ENCODE assay signal across 8 cellular contexts in genomic region chrX:136250191-136251041, GRCh38. TPM values are rescaled to one million over a fixed set of nuclear protein-coding genes. Genes with fewer than 3 reads are reported as not detected.
DNase-seq lines count a peak whose midpoint lies in the region; ATAC-seq, FAIRE-seq and TF ChIP-seq lines count a peak whose summit lies in the region.

No MANE protein-coding gene starts in this region.

- H3K4me1 Mint-ChIP-seq in activated T-cell treated with anti-CD3 and anti-CD28 coated beads, Interleukin-2, amount 50 U/mL, for 24 hours (ENCODE audit: low read depth), result peaks cover 17% of the 10 kb centered on the region

- peak overlapping the region; percentile 76 for H3K27ac Mint-ChIP-seq in activated T-cell treated with anti-CD3 and anti-CD28 coated beads, Interleukin-2, amount 50 U/mL, for 24 hours

- TF ChIP-seq CTCF in DND-41 (IDR thresholded peaks at IDR 0.05; ENCODE audit: borderline replicate concordance, extremely low read depth, low read length, poor library complexity, severe bottlenecking) (no peak), foreskin keratinocyte (conservative IDR thresholded peaks at IDR 0.05) (no peak), pancreas (IDR thresholded peaks at IDR 0.05) (no peak)

- ATAC-seq in DND-41 (ENCODE audit: insufficient read depth, low read depth), result peak; percentile 51
- ATAC-seq in GM21619 (IDR thresholded peaks at IDR 0.05; ENCODE audit: unreplicated experiment), result peak; percentile 39
- ATAC-seq in foreskin keratinocyte, result peak; percentile 25
- peak; percentile 51 to 59 (median 56) for ATAC-seq in pancreas

- WGBS in pancreas, 2 donors, result 4 to 19% methylated on average over 39 to 53 of the region's 53 CpGs

- H3K27me3 Mint-ChIP-seq in activated T-cell treated with anti-CD3 and anti-CD28 coated beads, Interleukin-2, amount 50 U/mL, for 24 hours, result peaks cover 20% of the 10 kb centered on the region

- H3K79me2 ChIP-seq in DND-41 (ENCODE audit: insufficient read depth, low read length), result peaks cover 18% of the 10 kb centered on the region; the same call in 1 of the 2 replicates

- DNase-seq in DND-41 (peak; percentile 17), foreskin keratinocyte (no peak), pancreas (no peak), SKM-1 treated with dmso at 0.1 percent for 144 hours (lab: John Stamatoyannopoulos, UW; ENCODE audit: unreplicated experiment) (no peak), NCI-H128 (lab: John Stamatoyannopoulos, UW; ENCODE audit: unreplicated experiment) (no peak)
- DNase-seq in Jurkat, Clone E6-1 (ENCODE audit: low read depth, low spot score), result no peak
- DNase-seq in activated T-cell treated with anti-CD3 and anti-CD28 coated beads, Interleukin-2, amount 50 U/mL, for 24 hours, result peak; percentile 61

- no peak for FAIRE-seq in pancreas (lab: Jason Lieb, UNC)

- H3K4me1 ChIP-seq in DND-41 (ENCODE audit: insufficient read depth, low read length) (peaks cover 19% of the 10 kb centered on the region), foreskin keratinocyte (no peaks in the 10 kb centered on the region), pancreas (no peaks in the 10 kb centered on the region)

- peak overlapping the region; percentile 78 for H3K4me3 Mint-ChIP-seq in activated T-cell treated with anti-CD3 and anti-CD28 coated beads, Interleukin-2, amount 50 U/mL, for 24 hours

- H3K4me3 ChIP-seq in DND-41 (ENCODE audit: low read depth in 1 of 2, low read length in 2 of 2) (peak overlapping the region; percentile 53 to 71; a peak in 3 of 4 replicates), pancreas (peak overlapping the region; percentile 41 to 63 (median 57))
- H3K4me3 ChIP-seq in Jurkat, Clone E6-1 (ENCODE audit: low read length), result peak overlapping the region; percentile 62

- H3K27me3 ChIP-seq in DND-41 (ENCODE audit: insufficient read depth, low read length, poor library complexity) (no peaks in the 10 kb centered on the region), foreskin keratinocyte (no peaks in the 10 kb centered on the region), pancreas (peaks cover 0 to 15% (median 0%) of the 10 kb centered on the region in 4 donors)

- H4K20me1 ChIP-seq in DND-41 (ENCODE audit: insufficient read depth, low read length), result no peaks in the 10 kb centered on the region

- 0 out of 2 replicates have a peak, but pooled peaks cover 4% of the 10 kb centered on the region for H3K36me3 ChIP-seq in DND-41 (ENCODE audit: insufficient read depth, low read length)
- H3K36me3 ChIP-seq in pancreas, result no peaks in the 10 kb centered on the region

- H2AFZ ChIP-seq in DND-41 (ENCODE audit: low read depth, low read length), result peak overlapping the region; percentile 77

- H3K9ac ChIP-seq in DND-41 (ENCODE audit: low read depth, low read length), result peak overlapping the region; percentile 77

- H3K36me3 Mint-ChIP-seq in activated T-cell treated with anti-CD3 and anti-CD28 coated beads, Interleukin-2, amount 50 U/mL, for 24 hours (ENCODE audit: low read depth), result peaks cover under 1% of the 10 kb centered on the region

- H3K9me3 ChIP-seq in DND-41 (ENCODE audit: insufficient read depth, low read length, severe bottlenecking), result no peaks in the 10 kb centered on the region
- H3K9me3 ChIP-seq in pancreas, result no peaks in the 10 kb centered on the region

- H3K4me2 ChIP-seq in DND-41 (ENCODE audit: insufficient read depth, low read length), result peak overlapping the region; percentile 80

- intact Hi-C loops in pancreas (cut with DNase I), result no loop called here

- H3K9me3 Mint-ChIP-seq in activated T-cell treated with anti-CD3 and anti-CD28 coated beads, Interleukin-2, amount 50 U/mL, for 24 hours, result no peaks in the 10 kb centered on the region

- H3K27ac ChIP-seq in DND-41 (ENCODE audit: low read length) (peak overlapping the region; percentile 64), foreskin keratinocyte (no peak overlapping the region), pancreas (peak overlapping the region in 2 of 4 donors; percentile 41 to 42)

RNA-seq across cellular contexts. Expression of gene MAP7D3, which starts 0.8 kb away (rescaled TPM):
- polyA plus RNA-seq in Jurkat, Clone E6-1 (2012; ENCODE audit: insufficient read depth, insufficient read length), result 22.9 TPM
- 12.9 and 15.3 TPM in 2 replicates for total RNA-seq in foreskin keratinocyte
- polyA plus RNA-seq in foreskin keratinocyte, result 7.7 and 7.9 TPM in 2 replicates
- total RNA-seq in pancreas, result 1 to 10 TPM; 1.1 to 3.6 (median 2.3) TPM
- 1 to 10 TPM; 1.9 to 2.3 TPM for polyA plus RNA-seq in pancreas

RNA-seq across cellular contexts. Expression of gene ADGRG4, which starts 50.3 kb away (rescaled TPM):
- not detected for polyA plus RNA-seq in Jurkat, Clone E6-1 (2012; ENCODE audit: insufficient read depth, insufficient read length)
- not detected in 2 replicates for total RNA-seq in foreskin keratinocyte
- not detected in 2 replicates for polyA plus RNA-seq in foreskin keratinocyte
- total RNA-seq in pancreas, result not detected
- polyA plus RNA-seq in pancreas, result under 1 TPM in 1 of 2 donors, not detected in 1; 0.02 TPM

Comparison
In these comparisons a context has a peak if more than half of its experiments do, and no peak if none do; other contexts are left out.
1. DNase-seq: peak in DND-41 (single experiment) and activated T-cell treated with anti-CD3 and anti-CD28 coated beads, Interleukin-2, amount 50 U/mL, for 24 hours (single experiment); none in Jurkat, Clone E6-1 (single experiment), foreskin keratinocyte (0 of 2), pancreas (0 of 6), SKM-1 treated with dmso at 0.1 percent for 144 hours (single experiment) and NCI-H128 (single experiment).
2. Peak in every context shown above with its lines, with median percentiles within 50 percentile points of each other: ATAC-seq and H3K4me3 ChIP-seq.